ENCODE assay signal across 24 cellular contexts in the genomic region with DNA sequence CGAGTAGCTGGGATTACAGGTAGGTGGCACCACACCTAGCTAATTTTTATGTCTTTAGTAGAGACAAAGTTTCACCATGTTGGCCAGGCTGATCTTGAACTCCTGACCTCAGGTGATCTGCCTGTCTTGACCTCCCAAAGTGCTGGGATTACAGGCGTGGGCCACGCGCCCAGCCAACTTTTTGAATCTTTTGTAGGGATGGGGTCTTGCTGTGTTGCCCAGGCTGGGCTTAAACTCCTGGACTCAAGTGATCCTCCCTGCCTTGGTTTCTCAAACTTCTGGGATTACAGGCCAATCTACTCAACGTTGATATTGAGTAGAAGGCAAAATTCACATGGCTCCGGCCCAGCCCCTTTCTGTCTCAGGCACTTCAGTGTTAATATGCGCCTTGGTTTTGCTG.
"Had no signal": no experiment of that assay in that cellular context is flagged by ENCODE, and none has a peak within 500 bp of the region (broad histone marks: within the 10 kb centered on the region; RNA-seq: fewer than 3 reads in every experiment).

No MANE protein-coding gene starts in this region.

- H3K4me3 Mint-ChIP-seq: mesothelial cell of epicardium, naive B cell had no signal

- H3K79me2 ChIP-seq: hepatocyte had no signal

- DNase-seq: dermis blood vessel endothelial cell; dorsolateral prefrontal cortex; effector CD4-positive, alpha-beta T cell; effector memory CD4-positive, alpha-beta T cell; foreskin keratinocyte; heart left ventricle; hypothalamus; kidney; kidney glomerular epithelial cell; left colon; left ventricle myocardium superior; mesenchymal stem cell; mucosa of descending colon; naive B cell had no signal

- ATAC-seq: foreskin keratinocyte, gastroesophageal sphincter, heart left ventricle, left colon, left lobe of liver, left ventricle myocardium superior, lower lobe of right lung, mucosa of descending colon had no signal

- H3K27ac ChIP-seq: coronary artery, dorsolateral prefrontal cortex, esophagus muscularis mucosa, foreskin keratinocyte, gastroesophageal sphincter, heart left ventricle, hepatocyte, lower lobe of right lung had no signal

- FAIRE-seq: endothelial cell of umbilical vein, frontal cortex, kidney had no signal

- H3K36me3 Mint-ChIP-seq: mesothelial cell of epicardium, naive B cell had no signal

- H3K4me2 ChIP-seq: hepatocyte had no signal

- H3K4me3 ChIP-seq: coronary artery, dorsolateral prefrontal cortex, esophagus muscularis mucosa, gastroesophageal sphincter, heart left ventricle, hepatocyte, lower lobe of right lung, mucosa of descending colon had no signal

- H3K27me3 ChIP-seq: dorsolateral prefrontal cortex, esophagus muscularis mucosa, hepatocyte had no signal

- H3K4me1 ChIP-seq: esophagus muscularis mucosa, foreskin keratinocyte, gastroesophageal sphincter had no signal

- H3K27ac Mint-ChIP-seq: mesothelial cell of epicardium, naive B cell had no signal

- H3K9me3 Mint-ChIP-seq: immature natural killer cell, mesothelial cell of epicardium, naive B cell had no signal

- H3K9me3 ChIP-seq: esophagus muscularis mucosa, gastroesophageal sphincter, heart left ventricle, lower lobe of right lung, mucosa of descending colon had no signal

- H3K36me3 ChIP-seq: esophagus muscularis mucosa, gastroesophageal sphincter, heart left ventricle, lower lobe of right lung had no signal

- H2AFZ ChIP-seq: hepatocyte had no signal
